17 cellular contexts compared by ENCODE assay signal in the genomic region with DNA sequence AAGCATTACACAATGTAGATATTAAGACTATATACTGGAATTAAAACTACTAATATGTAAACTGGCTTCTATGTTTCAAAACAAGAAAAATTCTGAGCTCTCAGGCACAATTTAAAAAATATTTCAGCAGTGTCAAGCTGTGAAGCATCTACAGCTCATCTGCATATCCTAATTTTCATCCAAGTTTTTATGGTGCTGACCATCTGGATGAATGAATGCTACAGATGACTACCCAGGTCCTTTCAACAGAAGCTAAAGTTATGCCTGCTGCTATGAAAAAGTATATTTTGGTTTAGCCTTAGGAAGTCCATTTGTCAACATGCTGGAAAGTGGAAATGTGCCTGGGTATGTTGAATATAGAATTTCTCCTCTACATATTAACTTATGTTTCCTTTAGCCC.
DNase-seq lines count a peak whose midpoint lies in the region; ATAC-seq lines count a peak whose summit lies in the region.
"Had no signal": no experiment of that assay in that cellular context is flagged by ENCODE, and none has a peak within 500 bp of the region (broad histone marks: within the 10 kb centered on the region; RNA-seq: fewer than 3 reads in every experiment).

No MANE protein-coding gene starts in this region.

- ATAC-seq in GM18498 (IDR thresholded peaks at IDR 0.05; ENCODE audit: unreplicated experiment) = no peak
- ATAC-seq: CD8-positive, alpha-beta T cell; GM12878 had no signal

- in situ Hi-C loops in G401 (cut with HindIII; ENCODE audit: low sequenced_read_pairs) = no loop called here

- DNase-seq in Ammon's horn (ENCODE audit: low spot score) (peak; percentile 8), G401 (ENCODE audit: low spot score) (peak; percentile 68), NCI-H446 treated with DMSO at 0.1 percent for 48 hours (lab: John Stamatoyannopoulos, UW) (peak; percentile 61), cerebellum (ENCODE audit: low spot score) (peak; percentile 19), SW 1271 (lab: John Stamatoyannopoulos, UW) (no peak)
- no peak for DNase-seq in activated CD4-positive, alpha-beta T cell treated with anti-CD3 and anti-CD28 coated beads, Interleukin-2, amount 50 U/mL, for 48 hours
- no peak for DNase-seq in activated CD4-positive, alpha-beta T cell treated with anti-CD3 and anti-CD28 coated beads, Interleukin-2, amount 50 U/mL, for 4 hours
- DNase-seq: 8988T; ACHN; Caco-2; Calu3; CD4-positive, alpha-beta T cell; CD8-positive, alpha-beta T cell; DMS79 treated with DMSO at 0.1 percent for 48 hours; GDM1 had no signal

Comparison
In these comparisons a context has a peak if more than half of its experiments do, and no peak if none do; other contexts are left out.
1. DNase-seq: peak in Ammon's horn (single experiment), G401 (single experiment), NCI-H446 treated with DMSO at 0.1 percent for 48 hours (single experiment) and cerebellum (single experiment); none in activated CD4-positive, alpha-beta T cell treated with anti-CD3 and anti-CD28 coated beads, Interleukin-2, amount 50 U/mL, for 48 hours (0 of 2), SW 1271 (0 of 2) and activated CD4-positive, alpha-beta T cell treated with anti-CD3 and anti-CD28 coated beads, Interleukin-2, amount 50 U/mL, for 4 hours (0 of 2).